ENCODE assay signal across 9 cellular contexts in the genomic region with DNA sequence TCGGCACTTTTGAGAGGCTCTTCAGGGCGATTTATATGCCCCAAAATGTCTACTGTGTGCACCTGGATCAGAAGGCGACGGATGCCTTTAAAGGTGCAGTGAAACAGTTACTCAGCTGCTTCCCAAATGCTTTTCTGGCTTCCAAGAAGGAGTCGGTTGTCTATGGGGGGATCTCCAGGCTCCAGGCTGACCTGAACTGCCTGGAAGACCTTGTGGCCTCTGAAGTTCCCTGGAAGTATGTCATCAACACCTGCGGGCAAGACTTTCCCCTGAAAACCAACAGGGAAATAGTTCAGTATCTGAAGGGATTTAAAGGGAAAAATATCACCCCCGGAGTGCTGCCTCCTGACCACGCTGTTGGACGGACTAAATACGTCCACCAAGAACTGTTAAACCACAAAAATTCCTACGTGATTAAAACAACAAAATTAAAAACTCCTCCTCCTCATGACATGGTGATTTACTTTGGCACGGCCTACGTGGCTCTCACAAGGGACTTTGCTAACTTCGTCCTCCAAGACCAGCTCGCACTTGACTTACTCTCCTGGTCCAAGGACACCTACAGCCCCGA. TPM values are rescaled to one million over a fixed set of nuclear protein-coding genes. Genes with fewer than 3 reads are reported as not detected.
DNase-seq lines count a peak whose midpoint lies in the region; ATAC-seq and TF ChIP-seq lines count a peak whose summit lies in the region.
"Had no signal": no experiment of that assay in that cellular context is flagged by ENCODE, and none has a peak within 500 bp of the region (broad histone marks: within the 10 kb centered on the region; RNA-seq: fewer than 3 reads in every experiment).

No MANE protein-coding gene starts in this region.

- ATAC-seq in activated T-helper 17 cell treated with anti-CD3 and anti-CD28 coated beads, Interleukin-2, amount 50 U/mL, for 72 hours (replicated peaks): peak; percentile 7
- ATAC-seq in GM19324 (IDR thresholded peaks at IDR 0.05; ENCODE audit: low FRiP score, unreplicated experiment): no peak

- H3K36me3 Mint-ChIP-seq in activated CD4-positive, alpha-beta T cell treated with anti-CD3 and anti-CD28 coated beads, Interleukin-2, amount 10 ng/mL, durations not matched to agents 7 days and 5 days (ENCODE audit: low read depth): peaks cover 17% of the 10 kb centered on the region
- H3K36me3 Mint-ChIP-seq in activated T-helper 17 cell treated with anti-CD3 and anti-CD28 coated beads, Interleukin-2, amount 50 U/mL, for 72 hours (ENCODE audit: low read depth): no peaks in the 10 kb centered on the region

- H3K36me3 ChIP-seq in liver (ENCODE audit: control insufficient read depth in 4 of 4, insufficient read depth in 3 of 4, low read depth in 1 of 4, low read length in 3 of 4) (no peaks in the 10 kb centered on the region), tibial artery (no peaks in the 10 kb centered on the region)

- peak overlapping the region; percentile 92 for H3K27ac Mint-ChIP-seq in activated CD4-positive, alpha-beta T cell treated with anti-CD3 and anti-CD28 coated beads, Interleukin-2, amount 10 ng/mL, durations not matched to agents 7 days and 5 days
- peak overlapping the region; percentile 85 for H3K27ac Mint-ChIP-seq in activated T-helper 17 cell treated with anti-CD3 and anti-CD28 coated beads, Interleukin-2, amount 50 U/mL, for 72 hours

- DNase-seq in activated CD4-positive, alpha-beta T cell treated with anti-CD3 and anti-CD28 coated beads, Interleukin-2, amount 10 ng/mL, durations not matched to agents 7 days and 5 days: no peak
- DNase-seq in activated CD4-positive, alpha-beta T cell treated with anti-CD3 and anti-CD28 coated beads, Interleukin-2, amount 50 U/mL, for 4 hours: no peak
- no peak for DNase-seq in tibial artery
- no peak for DNase-seq in NCI-H774 (lab: John Stamatoyannopoulos, UW)
- no peak for DNase-seq in C1 segment of cervical spinal cord (lab: John Stamatoyannopoulos, UW)
- DNase-seq: NCI-H146 had no signal

- peaks cover 1 to 31% (median 18%) of the 10 kb centered on the region in 4 donors for H3K4me1 ChIP-seq in liver (ENCODE audit: control insufficient read depth in 4 of 4, insufficient read depth in 4 of 4, low read length in 3 of 4)
- no peaks in the 10 kb centered on the region for H3K4me1 ChIP-seq in tibial artery

- peak overlapping the region; percentile 80 to 91 for H3K27ac ChIP-seq in liver (ENCODE audit: low read depth in 1 of 2, low read length in 2 of 2)
- H3K27ac ChIP-seq in tibial artery: no peak overlapping the region

- H3K27me3 Mint-ChIP-seq in activated CD4-positive, alpha-beta T cell treated with anti-CD3 and anti-CD28 coated beads, Interleukin-2, amount 10 ng/mL, durations not matched to agents 7 days and 5 days: no peaks in the 10 kb centered on the region
- H3K27me3 Mint-ChIP-seq in activated T-helper 17 cell treated with anti-CD3 and anti-CD28 coated beads, Interleukin-2, amount 50 U/mL, for 72 hours: no peaks in the 10 kb centered on the region

- TF ChIP-seq RAD21 in liver (IDR thresholded peaks at IDR 0.05): no peak

- 27% methylated on average over 16 of the region's 16 CpGs for WGBS in liver

- no peaks in the 10 kb centered on the region for H3K9me3 Mint-ChIP-seq in activated CD4-positive, alpha-beta T cell treated with anti-CD3 and anti-CD28 coated beads, Interleukin-2, amount 10 ng/mL, durations not matched to agents 7 days and 5 days
- H3K9me3 Mint-ChIP-seq in activated T-helper 17 cell treated with anti-CD3 and anti-CD28 coated beads, Interleukin-2, amount 50 U/mL, for 72 hours: no peaks in the 10 kb centered on the region

- CTCF ChIA-PET in activated CD4-positive, alpha-beta T cell treated with anti-CD3 and anti-CD28 coated beads, Interleukin-2, amount 10 ng/mL, durations not matched to agents 7 days and 5 days (lab: Charles Lee): interaction anchor here (0.7 to 1.0 kb wide), 2 partner anchors 9 to 154 kb away, joined by 3 to 4 read pairs; no protein-coding TSS in a partner anchor

- H3K9me3 ChIP-seq in liver (ENCODE audit: control insufficient read depth in 4 of 4, low read length in 3 of 4) (no peaks in the 10 kb centered on the region), tibial artery (no peaks in the 10 kb centered on the region)

- peak overlapping the region; percentile 40 to 93 for H3K9ac ChIP-seq in liver (ENCODE audit: low read depth in 1 of 2, low read length in 2 of 2)

- H3K4me1 Mint-ChIP-seq in activated CD4-positive, alpha-beta T cell treated with anti-CD3 and anti-CD28 coated beads, Interleukin-2, amount 10 ng/mL, durations not matched to agents 7 days and 5 days: peaks cover 59% of the 10 kb centered on the region
- H3K4me1 Mint-ChIP-seq in activated T-helper 17 cell treated with anti-CD3 and anti-CD28 coated beads, Interleukin-2, amount 50 U/mL, for 72 hours: peaks cover 20% of the 10 kb centered on the region

- H3K4me3 Mint-ChIP-seq in activated CD4-positive, alpha-beta T cell treated with anti-CD3 and anti-CD28 coated beads, Interleukin-2, amount 10 ng/mL, durations not matched to agents 7 days and 5 days: peak overlapping the region; percentile 85
- peak overlapping the region; percentile 81 for H3K4me3 Mint-ChIP-seq in activated T-helper 17 cell treated with anti-CD3 and anti-CD28 coated beads, Interleukin-2, amount 50 U/mL, for 72 hours

- TF ChIP-seq CTCF in liver (IDR thresholded peaks at IDR 0.05; ENCODE audit: low read depth, low read length, missing input control) (no peak), tibial artery (IDR thresholded peaks at IDR 0.05) (no peak)

- peak overlapping the region; percentile 71 to 74 (median 73) for H3K4me3 ChIP-seq in liver (ENCODE audit: low read depth in 1 of 3, low read length in 3 of 3)
- H3K4me3 ChIP-seq in tibial artery: peak overlapping the region; percentile 13 to 34

- POLR2A ChIA-PET in activated CD4-positive, alpha-beta T cell treated with anti-CD3 and anti-CD28 coated beads, Interleukin-2, amount 10 ng/mL, durations not matched to agents 7 days and 5 days (lab: Charles Lee): no interaction called here

- intact Hi-C loops in tibial artery (cut with DNase I; ENCODE audit: low total_unique reads): no loop called here

- H3K27me3 ChIP-seq in liver (ENCODE audit: control insufficient read depth in 4 of 4, insufficient read depth in 4 of 4, low read length in 3 of 4): no peaks in the 10 kb centered on the region
- no peaks in the 10 kb centered on the region for H3K27me3 ChIP-seq in tibial artery

TF ChIP-seq in liver, 16 proteins besides CTCF, POLR2A, EP300 and RAD21:
- TF ChIP-seq, protein P1, sequence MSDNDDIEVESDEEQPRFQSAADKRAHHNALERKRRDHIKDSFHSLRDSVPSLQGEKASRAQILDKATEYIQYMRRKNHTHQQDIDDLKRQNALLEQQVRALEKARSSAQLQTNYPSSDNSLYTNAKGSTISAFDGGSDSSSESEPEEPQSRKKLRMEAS (IDR thresholded peaks at IDR 0.05): no peak
- TF ChIP-seq SP1 (IDR thresholded peaks at IDR 0.05) (no peak), NR2F2 (IDR thresholded peaks at IDR 0.05) (no peak), HNF4A (conservative IDR thresholded peaks at IDR 0.05) (peak in 1 of 2 donors; percentile 34), FOXA1 (IDR thresholded peaks at IDR 0.05) (no peak), FOXA2 (IDR thresholded peaks at IDR 0.05) (no peak)
- TF ChIP-seq, protein P2, sequence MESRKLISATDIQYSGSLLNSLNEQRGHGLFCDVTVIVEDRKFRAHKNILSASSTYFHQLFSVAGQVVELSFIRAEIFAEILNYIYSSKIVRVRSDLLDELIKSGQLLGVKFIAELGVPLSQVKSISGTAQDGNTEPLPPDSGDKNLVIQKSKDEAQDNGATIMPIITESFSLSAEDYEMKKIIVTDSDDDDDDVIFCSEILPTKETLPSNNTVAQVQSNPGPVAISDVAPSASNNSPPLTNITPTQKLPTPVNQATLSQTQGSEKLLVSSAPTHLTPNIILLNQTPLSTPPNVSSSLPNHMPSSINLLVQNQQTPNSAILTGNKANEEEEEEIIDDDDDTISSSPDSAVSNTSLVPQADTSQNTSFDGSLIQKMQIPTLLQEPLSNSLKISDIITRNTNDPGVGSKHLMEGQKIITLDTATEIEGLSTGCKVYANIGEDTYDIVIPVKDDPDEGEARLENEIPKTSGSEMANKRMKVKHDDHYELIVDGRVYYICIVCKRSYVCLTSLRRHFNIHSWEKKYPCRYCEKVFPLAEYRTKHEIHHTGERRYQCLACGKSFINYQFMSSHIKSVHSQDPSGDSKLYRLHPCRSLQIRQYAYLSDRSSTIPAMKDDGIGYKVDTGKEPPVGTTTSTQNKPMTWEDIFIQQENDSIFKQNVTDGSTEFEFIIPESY (IDR thresholded peaks at IDR 0.05): no peak
TF ChIP-seq in liver: peak in this region for 1.

RNA-seq across cellular contexts. Expression of a gene that starts 8.2 kb away (rescaled TPM):
- total RNA-seq in activated CD4-positive, alpha-beta T cell treated with anti-CD3 and anti-CD28 coated beads, Interleukin-2, amount 10 ng/mL, durations not matched to agents 7 days and 5 days: 1 to 10 TPM; 5.0 to 5.5 TPM
- total RNA-seq in activated T-helper 17 cell treated with anti-CD3 and anti-CD28 coated beads, Interleukin-2, amount 50 U/mL, for 72 hours: under 1 TPM; 0.64 to 0.73 TPM
- total RNA-seq in liver: 10 to 100 TPM in 1 of 2 donors, 1 to 10 TPM in 1; 2.8 to 16.7 TPM
- polyA plus RNA-seq in liver: 1 to 10 TPM; 4.1 to 4.3 TPM

Comparison
In these comparisons a context has a peak if more than half of its experiments do, and no peak if none do; other contexts are left out.
1. H3K27ac ChIP-seq: peak in liver (2 of 2); none in tibial artery (0 of 2).